ENCODE assay signal across 20 cellular contexts in genomic region chr5:39107350-39107749, GRCh38. TPM values are rescaled to one million over a fixed set of nuclear protein-coding genes. Genes with fewer than 3 reads are reported as not detected.
DNase-seq lines count a peak whose midpoint lies in the region; ATAC-seq, FAIRE-seq and TF ChIP-seq lines count a peak whose summit lies in the region.
"Had no signal": no experiment of that assay in that cellular context is flagged by ENCODE, and none has a peak within 500 bp of the region (broad histone marks: within the 10 kb centered on the region; RNA-seq: fewer than 3 reads in every experiment).

No MANE protein-coding gene starts in this region.

- POLR2A ChIA-PET in PC-3 (lab: Charles Lee; ENCODE audit: unreplicated experiment), result no interaction called here

- peak overlapping the region; percentile 10; the same call in 1 of the 2 replicates for H3K9ac ChIP-seq in PC-3 (ENCODE audit: low read length)

- no peak overlapping the region for H2AFZ ChIP-seq in PC-3 (ENCODE audit: low read length)

- no peaks in the 10 kb centered on the region for H4K20me1 ChIP-seq in PC-3 (ENCODE audit: low read length)

- TF ChIP-seq CTCF in PC-3 (conservative IDR thresholded peaks at IDR 0.05; ENCODE audit: low read depth, low read length), result no peak
- no peak for TF ChIP-seq CTCF in tibial artery (IDR thresholded peaks at IDR 0.05)

- no peaks in the 10 kb centered on the region for H3K9me2 ChIP-seq in PC-3 (replicated peaks; ENCODE audit: low read length)

- H3K27ac ChIP-seq in PC-3 (ENCODE audit: low read length) (0 out of 2 replicates have a peak overlapping the region, but pooled peaks have one; percentile 4), tibial artery (no peak overlapping the region)
- H3K27ac ChIP-seq: 22Rv1 had no signal

- no peak overlapping the region for H3K4me3 ChIP-seq in PC-3 (ENCODE audit: low read length)
- no peak overlapping the region for H3K4me3 ChIP-seq in tibial artery

- H3K4me2 ChIP-seq in PC-3 (ENCODE audit: low read length), result 0 out of 2 replicates have a peak overlapping the region, but pooled peaks have one; percentile 1

- H3K4me1 ChIP-seq in PC-3 (ENCODE audit: insufficient read depth, low read length) (peaks cover 39% of the 10 kb centered on the region), tibial artery (peaks cover 0 to 15% (median 0%) of the 10 kb centered on the region in 4 donors)

- H3F3A ChIP-seq in PC-3 (ENCODE audit: low read length, unreplicated experiment), result peaks cover 13% of the 10 kb centered on the region

- intact Hi-C loops in PC-3 (cut with micrococcal nuclease), result loop anchor here (1.0 kb wide), 1 partner anchor 41 kb away; no protein-coding TSS in a partner anchor
- intact Hi-C loops in tibial artery (cut with DNase I; ENCODE audit: low total_unique reads), result no loop called here

- peak; percentile 20 for DNase-seq in GM03348 (ENCODE audit: low spot score)
- no peak for DNase-seq in PC-3
- no peak for DNase-seq in frontal cortex (ENCODE audit: low spot score in 2 of 2)
- DNase-seq in NCI-H1417 treated with DMSO at 0.1 percent for 48 hours (lab: John Stamatoyannopoulos, UW), result no peak
- DNase-seq in tibial artery, result no peak
- no peak for DNase-seq in DMS53 treated with DMSO at 0.1 percent for 48 hours (lab: John Stamatoyannopoulos, UW; ENCODE audit: unreplicated experiment)
- DNase-seq in NCI-H128 (lab: John Stamatoyannopoulos, UW; ENCODE audit: unreplicated experiment), result no peak
- DNase-seq: ACHN; C1 segment of cervical spinal cord; Caco-2; CD4-positive, alpha-beta memory T cell; DMS53; GOT3; H9; HFFc6 had no signal

- peak; percentile 59; the same call in 1 of the 2 replicates for ATAC-seq in PC-3
- ATAC-seq: HepG2 had no signal

- BruUV-seq in PC-3 (replicated peaks; lab: Mats Ljungman, UMichigan), result no TSS peak

- no peaks in the 10 kb centered on the region for H3K9me3 ChIP-seq in PC-3 (ENCODE audit: low read length)
- H3K9me3 ChIP-seq in tibial artery, result no peaks in the 10 kb centered on the region
- H3K9me3 ChIP-seq: Caco-2 had no signal

- H3K36me3 ChIP-seq in PC-3 (ENCODE audit: low read depth, low read length) (no peaks in the 10 kb centered on the region), tibial artery (no peaks in the 10 kb centered on the region)

- H3K79me2 ChIP-seq in PC-3 (ENCODE audit: low read length), result no peaks in the 10 kb centered on the region

- H3K27me3 ChIP-seq in PC-3 (ENCODE audit: low read length) (no peaks in the 10 kb centered on the region), tibial artery (no peaks in the 10 kb centered on the region)

- peak; percentile 67 for FAIRE-seq in A204.1 (lab: Jason Lieb, UNC)
- FAIRE-seq in frontal cortex (lab: Jason Lieb, UNC), result peak; percentile 85
- FAIRE-seq: GM12892, HepG2, HTR-8/SVneo had no signal

- CTCF ChIA-PET in PC-3 (lab: Charles Lee), result no interaction called here

RNA-seq across cellular contexts. Expression of gene RICTOR, which starts 33.2 kb away (rescaled TPM):
- total RNA-seq in PC-3 (2014; rRNA removed) (24.5 and 28.1 TPM in 2 replicates), frontal cortex (56.7 TPM)
